ENCODE assay signal across 1 cellular context in the genomic region with DNA sequence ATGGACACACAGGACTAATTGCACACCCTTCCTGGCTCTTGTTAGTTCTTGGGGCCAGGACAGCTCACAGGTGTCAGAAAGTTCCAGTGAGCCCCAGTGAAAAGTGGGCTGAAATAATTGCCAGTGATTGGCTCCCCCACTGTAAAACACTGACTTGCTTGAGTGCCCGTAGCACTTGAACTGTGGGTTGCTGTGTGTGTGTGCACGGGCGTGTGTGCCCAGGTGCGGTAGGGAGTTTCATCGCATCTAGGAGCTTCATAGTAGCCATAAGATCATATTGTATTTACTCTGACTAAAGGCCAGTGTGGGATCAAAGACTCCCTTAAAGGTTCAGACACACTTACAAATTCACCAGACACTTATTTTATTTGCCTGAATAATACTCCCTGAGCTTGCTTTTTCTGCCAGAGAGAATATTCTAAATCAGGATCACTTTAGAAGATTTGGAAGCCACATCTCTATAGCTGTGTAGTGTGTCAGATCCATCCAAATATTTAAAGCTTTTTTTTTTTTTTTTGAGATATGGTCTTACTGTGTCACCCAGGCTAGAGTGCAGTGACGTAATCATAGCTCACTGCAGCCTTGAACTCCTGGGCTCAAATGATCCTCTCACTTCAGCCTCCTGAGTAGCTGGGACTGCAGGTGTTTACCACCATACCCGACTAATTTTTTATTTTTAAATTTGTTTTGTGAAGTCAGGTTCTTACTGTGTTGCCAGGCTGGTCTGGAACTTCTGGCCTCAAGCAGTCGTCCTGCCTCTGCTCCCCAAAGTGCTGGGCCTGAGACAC.
TF ChIP-seq lines count a peak whose summit lies in the region.

No MANE protein-coding gene starts in this region.

TF ChIP-seq in HepG2, 621 proteins besides CTCF, POLR2A, EP300 and RAD21 (continued from another document):
- TF ChIP-seq, protein P1, sequence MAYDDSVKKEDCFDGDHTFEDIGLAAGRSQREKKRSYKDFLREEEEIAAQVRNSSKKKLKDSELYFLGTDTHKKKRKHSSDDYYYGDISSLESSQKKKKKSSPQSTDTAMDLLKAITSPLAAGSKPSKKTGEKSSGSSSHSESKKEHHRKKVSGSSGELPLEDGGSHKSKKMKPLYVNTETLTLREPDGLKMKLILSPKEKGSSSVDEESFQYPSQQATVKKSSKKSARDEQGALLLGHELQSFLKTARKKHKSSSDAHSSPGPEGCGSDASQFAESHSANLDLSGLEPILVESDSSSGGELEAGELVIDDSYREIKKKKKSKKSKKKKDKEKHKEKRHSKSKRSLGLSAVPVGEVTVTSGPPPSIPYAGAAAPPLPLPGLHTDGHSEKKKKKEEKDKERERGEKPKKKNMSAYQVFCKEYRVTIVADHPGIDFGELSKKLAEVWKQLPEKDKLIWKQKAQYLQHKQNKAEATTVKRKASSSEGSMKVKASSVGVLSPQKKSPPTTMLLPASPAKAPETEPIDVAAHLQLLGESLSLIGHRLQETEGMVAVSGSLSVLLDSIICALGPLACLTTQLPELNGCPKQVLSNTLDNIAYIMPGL (CRISPR knock-in tag; IDR thresholded peaks at IDR 0.05; ENCODE audit: borderline replicate concordance in 1 of 2, low read depth in 1 of 2), result no peak
- TF ChIP-seq ZNF264 (CRISPR knock-in tag; IDR thresholded peaks at IDR 0.05) (peak; percentile 47; the same call in 1 of the 2 replicates), ATF7 (IDR thresholded peaks at IDR 0.05) (peak; percentile 63), ATF7 (CRISPR knock-in tag; IDR thresholded peaks at IDR 0.05) (no peak), RXRB (CRISPR knock-in tag; IDR thresholded peaks at IDR 0.05; ENCODE audit: borderline replicate concordance) (no peak)
- TF ChIP-seq, protein P2, sequence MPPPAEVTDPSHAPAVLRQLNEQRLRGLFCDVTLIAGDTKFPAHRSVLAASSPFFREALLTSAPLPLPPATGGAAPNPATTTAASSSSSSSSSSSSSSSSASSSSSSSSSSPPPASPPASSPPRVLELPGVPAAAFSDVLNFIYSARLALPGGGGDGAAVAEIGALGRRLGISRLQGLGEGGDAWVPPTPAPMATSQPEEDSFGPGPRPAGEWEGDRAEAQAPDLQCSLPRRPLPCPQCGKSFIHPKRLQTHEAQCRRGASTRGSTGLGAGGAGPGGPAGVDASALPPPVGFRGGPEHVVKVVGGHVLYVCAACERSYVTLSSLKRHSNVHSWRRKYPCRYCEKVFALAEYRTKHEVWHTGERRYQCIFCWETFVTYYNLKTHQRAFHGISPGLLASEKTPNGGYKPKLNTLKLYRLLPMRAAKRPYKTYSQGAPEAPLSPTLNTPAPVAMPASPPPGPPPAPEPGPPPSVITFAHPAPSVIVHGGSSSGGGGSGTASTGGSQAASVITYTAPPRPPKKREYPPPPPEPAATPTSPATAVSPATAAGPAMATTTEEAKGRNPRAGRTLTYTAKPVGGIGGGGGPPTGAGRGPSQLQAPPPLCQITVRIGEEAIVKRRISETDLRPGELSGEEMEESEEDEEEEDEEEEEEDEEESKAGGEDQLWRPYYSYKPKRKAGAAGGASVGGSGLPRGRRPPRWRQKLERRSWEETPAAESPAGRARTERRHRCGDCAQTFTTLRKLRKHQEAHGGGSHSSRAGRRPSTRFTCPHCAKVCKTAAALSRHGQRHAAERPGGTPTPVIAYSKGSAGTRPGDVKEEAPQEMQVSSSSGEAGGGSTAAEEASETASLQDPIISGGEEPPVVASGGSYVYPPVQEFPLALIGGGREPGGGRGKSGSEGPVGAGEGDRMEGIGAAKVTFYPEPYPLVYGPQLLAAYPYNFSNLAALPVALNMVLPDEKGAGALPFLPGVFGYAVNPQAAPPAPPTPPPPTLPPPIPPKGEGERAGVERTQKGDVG (CRISPR knock-in tag; IDR thresholded peaks at IDR 0.05; ENCODE audit: borderline replicate concordance), result no peak
